ENCODE assay signal across 1 cellular context in genomic region chr11:95068549-95068948, GRCh38.
TF ChIP-seq lines count a peak whose summit lies in the region.

No MANE protein-coding gene starts in this region.

TF ChIP-seq in endothelial cell of umbilical vein, 7 proteins besides CTCF, POLR2A, EP300 and RAD21 (continued from another document):
- TF ChIP-seq MAX (IDR thresholded peaks at IDR 0.05; ENCODE audit: insufficient read depth, insufficient read length): peak; percentile 59
